In the genomic region with DNA sequence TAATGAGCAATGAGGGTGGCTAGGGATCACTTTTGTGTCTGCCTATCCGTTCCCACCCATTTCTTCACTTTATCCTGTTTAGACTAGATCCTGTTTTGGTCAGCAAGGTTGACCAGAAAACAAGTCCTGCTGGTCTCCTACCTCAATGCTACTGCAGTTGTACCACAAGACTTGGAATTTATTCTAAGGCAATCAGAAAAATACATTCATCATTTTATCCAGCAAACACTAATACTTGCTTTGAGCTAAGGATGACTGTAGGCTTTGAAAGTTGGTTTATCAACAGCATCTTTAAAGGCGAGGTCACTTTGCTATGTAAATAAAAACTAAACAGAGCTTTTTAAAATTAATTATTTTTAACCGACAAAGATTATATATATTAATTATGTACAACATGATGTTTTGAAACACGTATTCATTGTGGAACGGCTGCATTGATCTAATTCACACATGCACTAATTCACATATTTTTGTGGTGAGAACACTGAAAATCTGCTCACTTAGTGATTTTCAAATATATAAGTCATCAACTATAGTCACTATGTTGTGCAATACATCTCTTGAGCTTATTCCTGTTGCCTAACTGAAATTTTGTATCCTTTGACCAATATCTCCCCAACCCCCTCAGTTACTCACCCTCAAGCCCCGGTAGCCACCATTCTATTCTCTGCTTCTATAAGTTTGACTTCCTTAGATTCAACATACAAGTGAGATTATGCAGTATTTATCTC, we compare ENCODE assay signal across 18 cellular contexts.
DNase-seq lines count a peak whose midpoint lies in the region; ATAC-seq and TF ChIP-seq lines count a peak whose summit lies in the region.
"Had no signal": no experiment of that assay in that cellular context is flagged by ENCODE, and none has a peak within 500 bp of the region (broad histone marks: within the 10 kb centered on the region; RNA-seq: fewer than 3 reads in every experiment).

No MANE protein-coding gene starts in this region.

- no peaks in the 10 kb centered on the region for H3K36me3 ChIP-seq in breast epithelium
- H3K36me3 ChIP-seq: upper lobe of left lung had no signal

- no peaks in the 10 kb centered on the region for H3K9me3 ChIP-seq in breast epithelium
- H3K9me3 ChIP-seq: upper lobe of left lung had no signal

- H3K27ac Mint-ChIP-seq in MCF 10A (ENCODE audit: low read depth, unreplicated experiment) = peak overlapping the region; percentile 68
- H3K27ac Mint-ChIP-seq in stimulated activated memory B cell treated with anti-CD40 and anti-IgM and Interleukin-4, amounts not matched to agents 10 μg/mL and 1 μg/mL and 100 μg/mL, for 72 hours = no peak overlapping the region
- H3K27ac Mint-ChIP-seq: activated naive CD8-positive, alpha-beta T cell treated with anti-CD3 and anti-CD28 coated beads, Interleukin-2, amount 10 ng/mL, durations not matched to agents 7 days and 5 days had no signal

- H3K27ac ChIP-seq in breast epithelium = no peak overlapping the region
- H3K27ac ChIP-seq: upper lobe of left lung had no signal

- H3K4me1 ChIP-seq in breast epithelium = no peaks in the 10 kb centered on the region
- H3K4me1 ChIP-seq: upper lobe of left lung had no signal

- ATAC-seq in stimulated activated memory B cell treated with anti-CD40 and anti-IgM and Interleukin-4, amounts not matched to agents 10 μg/mL and 1 μg/mL and 100 μg/mL, for 72 hours = no peak
- ATAC-seq: activated T-cell treated with anti-CD3 and anti-CD28 coated beads, Interleukin-2, amount 50 U/mL, for 4 hours had no signal

- no peaks in the 10 kb centered on the region for H3K9me3 Mint-ChIP-seq in MCF 10A (ENCODE audit: unreplicated experiment)
- H3K9me3 Mint-ChIP-seq in stimulated activated memory B cell treated with anti-CD40 and anti-IgM and Interleukin-4, amounts not matched to agents 10 μg/mL and 1 μg/mL and 100 μg/mL, for 72 hours = peaks cover 6% of the 10 kb centered on the region
- H3K9me3 Mint-ChIP-seq: activated T-cell treated with anti-CD3 and anti-CD28 coated beads, Interleukin-2, amount 50 U/mL, for 4 hours had no signal

- POLR2A ChIA-PET in MCF 10A (lab: Yijun Ruan, JAX) = interaction anchor here (0.7 to 1.6 kb wide), 7 partner anchors 9 to 129 kb away, joined by 3 to 11 read pairs (median 4); no protein-coding TSS in a partner anchor

- no peak for TF ChIP-seq POLR2A in breast epithelium (IDR thresholded peaks at IDR 0.05)

- H3K4me3 Mint-ChIP-seq in MCF 10A (ENCODE audit: unreplicated experiment) = no peak overlapping the region
- H3K4me3 Mint-ChIP-seq in stimulated activated memory B cell treated with anti-CD40 and anti-IgM and Interleukin-4, amounts not matched to agents 10 μg/mL and 1 μg/mL and 100 μg/mL, for 72 hours = no peak overlapping the region
- H3K4me3 Mint-ChIP-seq: activated naive CD8-positive, alpha-beta T cell treated with anti-CD3 and anti-CD28 coated beads, Interleukin-2, amount 10 ng/mL, durations not matched to agents 7 days and 5 days; activated T-cell treated with anti-CD3 and anti-CD28 coated beads, Interleukin-2, amount 50 U/mL, for 4 hours had no signal

- no peaks in the 10 kb centered on the region for H3K36me3 Mint-ChIP-seq in MCF 10A (ENCODE audit: insufficient read depth, unreplicated experiment)
- H3K36me3 Mint-ChIP-seq in stimulated activated memory B cell treated with anti-CD40 and anti-IgM and Interleukin-4, amounts not matched to agents 10 μg/mL and 1 μg/mL and 100 μg/mL, for 72 hours = no peaks in the 10 kb centered on the region
- H3K36me3 Mint-ChIP-seq: activated naive CD8-positive, alpha-beta T cell treated with anti-CD3 and anti-CD28 coated beads, Interleukin-2, amount 10 ng/mL, durations not matched to agents 7 days and 5 days had no signal

- DNase-seq in MCF 10A (ENCODE audit: unreplicated experiment) (peak; percentile 75), breast epithelium (ENCODE audit: low spot score in 2 of 2) (no peak), RKO (ENCODE audit: low spot score) (peak; percentile 62), fibroblast of peridontal ligament (ENCODE audit: extremely low read depth) (peak; percentile 81), activated gamma-delta T cell treated with Interleukin-2 at 50 U/mL for 16 hours (no peak), DMS 273 (lab: John Stamatoyannopoulos, UW; ENCODE audit: unreplicated experiment) (no peak), NCI-H1105 treated with DMSO at 0.1 percent for 48 hours (lab: John Stamatoyannopoulos, UW) (no peak)
- DNase-seq: ACHN; activated naive CD8-positive, alpha-beta T cell treated with anti-CD3 and anti-CD28 coated beads, Interleukin-2, amount 10 ng/mL, durations not matched to agents 7 days and 5 days; activated T-cell treated with anti-CD3 and anti-CD28 coated beads, Interleukin-2, amount 50 U/mL, for 4 hours; erythroblast; KG1; NCI-H187 treated with DMSO at 0.1 percent for 48 hours; NCI-H69; Right ventricle myocardium superior; stimulated activated CD4-positive, alpha-beta T cell treated with anti-CD3 and anti-CD28 coated beads, Interleukin-4, amount 100 ng/mL, for 24 hours; upper lobe of left lung had no signal

- TF ChIP-seq CTCF in MCF 10A (IDR thresholded peaks at IDR 0.05; ENCODE audit: unreplicated experiment) (no peak), breast epithelium (IDR thresholded peaks at IDR 0.05) (no peak)

- H3K27me3 Mint-ChIP-seq in MCF 10A (ENCODE audit: insufficient read depth, unreplicated experiment) = no peaks in the 10 kb centered on the region
- no peaks in the 10 kb centered on the region for H3K27me3 Mint-ChIP-seq in stimulated activated memory B cell treated with anti-CD40 and anti-IgM and Interleukin-4, amounts not matched to agents 10 μg/mL and 1 μg/mL and 100 μg/mL, for 72 hours

- intact Hi-C loops in MCF 10A (cut with micrococcal nuclease) = loop anchor here (2.0 to 5.0 kb wide), 3 partner anchors 129 to 575 kb away; a partner anchor contains a TSS
- intact Hi-C loops in breast epithelium (cut with DNase I; ENCODE audit: low total_unique reads) = no loop called here

- H3K4me1 Mint-ChIP-seq in MCF 10A (ENCODE audit: insufficient read depth, unreplicated experiment) = peaks cover 27% of the 10 kb centered on the region
- no peaks in the 10 kb centered on the region for H3K4me1 Mint-ChIP-seq in stimulated activated memory B cell treated with anti-CD40 and anti-IgM and Interleukin-4, amounts not matched to agents 10 μg/mL and 1 μg/mL and 100 μg/mL, for 72 hours
- H3K4me1 Mint-ChIP-seq: activated naive CD8-positive, alpha-beta T cell treated with anti-CD3 and anti-CD28 coated beads, Interleukin-2, amount 10 ng/mL, durations not matched to agents 7 days and 5 days had no signal

- no peak overlapping the region for H3K4me3 ChIP-seq in breast epithelium
- H3K4me3 ChIP-seq: upper lobe of left lung had no signal

- CTCF ChIA-PET in MCF 10A (lab: Yijun Ruan, JAX) = interaction anchor here (0.6 kb wide), 1 partner anchor 196 kb away, joined by 4 read pairs; no protein-coding TSS in a partner anchor

- no peaks in the 10 kb centered on the region for H3K27me3 ChIP-seq in breast epithelium
- H3K27me3 ChIP-seq: upper lobe of left lung had no signal

- no TSS peak for BruUV-seq in MCF 10A (replicated peaks; lab: Mats Ljungman, UMichigan)

Comparison
In these comparisons a context has a peak if more than half of its experiments do, and no peak if none do; other contexts are left out.
1. DNase-seq: peak in MCF 10A (single experiment), RKO (single experiment) and fibroblast of peridontal ligament (single experiment); none in breast epithelium (0 of 2), activated gamma-delta T cell treated with Interleukin-2 at 50 U/mL for 16 hours (single experiment), DMS 273 (single experiment) and NCI-H1105 treated with DMSO at 0.1 percent for 48 hours (single experiment).